Comparison of ENCODE assay signal across 8 cellular contexts in genomic region chr11:575324-575995, GRCh38. TPM values are rescaled to one million over a fixed set of nuclear protein-coding genes. Genes with fewer than 3 reads are reported as not detected.
DNase-seq lines count a peak whose midpoint lies in the region; ATAC-seq and TF ChIP-seq lines count a peak whose summit lies in the region.

No MANE protein-coding gene starts in this region.

- H3K27me3 ChIP-seq in body of pancreas, result no peaks in the 10 kb centered on the region
- H3K27me3 ChIP-seq in layer of hippocampus (ENCODE audit: control insufficient read depth, insufficient read depth, low read length), result no peaks in the 10 kb centered on the region

- H3K36me3 Mint-ChIP-seq in T-helper 1 cell treated with Interleukin-12 subunit alpha and Interleukin-12 subunit beta and Interleukin-4 antibody, amounts not matched to agents 30 μg/mL and 1 μg/mL, for 36 hours (ENCODE audit: low read depth), result peaks cover 6% of the 10 kb centered on the region

- no peak for TF ChIP-seq POLR2A in body of pancreas (IDR thresholded peaks at IDR 0.05)

- ATAC-seq in HG02884 (IDR thresholded peaks at IDR 0.05; ENCODE audit: unreplicated experiment) (peak; percentile 22), body of pancreas (peak; percentile 59)

- H3K27ac Mint-ChIP-seq in T-helper 1 cell treated with Interleukin-12 subunit alpha and Interleukin-12 subunit beta and Interleukin-4 antibody, amounts not matched to agents 30 μg/mL and 1 μg/mL, for 36 hours, result peak overlapping the region; percentile 49

- 1 to 4% methylated on average over 7 to 44 of the region's 78 CpGs for WGBS in body of pancreas, 2 donors

- peak overlapping the region; percentile 84 for H3K4me3 Mint-ChIP-seq in T-helper 1 cell treated with Interleukin-12 subunit alpha and Interleukin-12 subunit beta and Interleukin-4 antibody, amounts not matched to agents 30 μg/mL and 1 μg/mL, for 36 hours

- peaks cover 12% of the 10 kb centered on the region for H3K27me3 Mint-ChIP-seq in T-helper 1 cell treated with Interleukin-12 subunit alpha and Interleukin-12 subunit beta and Interleukin-4 antibody, amounts not matched to agents 30 μg/mL and 1 μg/mL, for 36 hours (ENCODE audit: low read depth)

- H3K36me3 ChIP-seq in body of pancreas (replicated peaks in 1 of 2; ENCODE audit: insufficient read depth in 1 of 2, low read depth in 2 of 2), result no peaks in the 10 kb centered on the region

- no peaks in the 10 kb centered on the region for H3K9me3 ChIP-seq in body of pancreas

- TF ChIP-seq CTCF in body of pancreas (IDR thresholded peaks at IDR 0.05), result peak in 2 of 7 experiments; percentile 3 to 14

- H3K4me1 Mint-ChIP-seq in T-helper 1 cell treated with Interleukin-12 subunit alpha and Interleukin-12 subunit beta and Interleukin-4 antibody, amounts not matched to agents 30 μg/mL and 1 μg/mL, for 36 hours (ENCODE audit: low read depth), result peaks cover 28% of the 10 kb centered on the region

- intact Hi-C loops in body of pancreas (cut with DNase I), result no loop called here

- no peaks in the 10 kb centered on the region for H3K9me3 Mint-ChIP-seq in T-helper 1 cell treated with Interleukin-12 subunit alpha and Interleukin-12 subunit beta and Interleukin-4 antibody, amounts not matched to agents 30 μg/mL and 1 μg/mL, for 36 hours

- H3K27ac ChIP-seq in body of pancreas (peak overlapping the region; percentile 15 to 75 (median 68)), layer of hippocampus (ENCODE audit: low read depth, low read length) (peak overlapping the region; percentile 68), substantia nigra (ENCODE audit: low read depth, low read length, poor library complexity, severe bottlenecking) (peak overlapping the region; percentile 55)

- H3K4me3 ChIP-seq in body of pancreas, result peak overlapping the region; percentile 23 to 62

- peaks cover 50% of the 10 kb centered on the region for H3K4me1 ChIP-seq in body of pancreas

- DNase-seq in T-helper 1 cell (no peak), NCI-H2171 treated with DMSO at 0.1 percent for 48 hours (lab: John Stamatoyannopoulos, UW) (peak; percentile 66), body of pancreas (peak in 1 of 4 donors; percentile 66), substantia nigra (lab: John Stamatoyannopoulos, UW) (peak in 3 of 49 donors; percentile 37 to 79 (median 52)), cerebellum (ENCODE audit: low spot score) (no peak)

RNA-seq across cellular contexts. Expression of gene PHRF1, which starts 0.8 kb away (rescaled TPM):
- total RNA-seq in body of pancreas (10 to 100 TPM; 18.2 to 34.3 TPM), cerebellum (25.9 TPM)

RNA-seq across cellular contexts. Expression of gene RASSF7, which starts 14.7 kb away (rescaled TPM):
- total RNA-seq in body of pancreas, result 100 to 1,000 TPM in 1 of 2 donors, 10 to 100 TPM in 1; 49.5 to 134 TPM
- total RNA-seq in cerebellum, result 10.3 TPM

RNA-seq across cellular contexts. Expression of gene LMNTD2, which starts 14.9 kb away (rescaled TPM):
- total RNA-seq in body of pancreas (10 to 100 TPM in 1 of 2 donors, 1 to 10 TPM in 1; 6.0 to 12.9 TPM), cerebellum (not detected)

RNA-seq across cellular contexts. Expression of gene LRRC56, which starts 38.1 kb away (rescaled TPM):
- total RNA-seq in body of pancreas (1 to 10 TPM; 1.6 to 2.3 TPM), cerebellum (1.5 TPM)

RNA-seq across cellular contexts. Expression of gene HRAS, which starts 40.1 kb away (rescaled TPM):
- total RNA-seq in body of pancreas (10 to 100 TPM; 13.0 to 15.8 TPM), cerebellum (16.2 TPM)
